ENCODE assay signal across 8 cellular contexts in the genomic region with DNA sequence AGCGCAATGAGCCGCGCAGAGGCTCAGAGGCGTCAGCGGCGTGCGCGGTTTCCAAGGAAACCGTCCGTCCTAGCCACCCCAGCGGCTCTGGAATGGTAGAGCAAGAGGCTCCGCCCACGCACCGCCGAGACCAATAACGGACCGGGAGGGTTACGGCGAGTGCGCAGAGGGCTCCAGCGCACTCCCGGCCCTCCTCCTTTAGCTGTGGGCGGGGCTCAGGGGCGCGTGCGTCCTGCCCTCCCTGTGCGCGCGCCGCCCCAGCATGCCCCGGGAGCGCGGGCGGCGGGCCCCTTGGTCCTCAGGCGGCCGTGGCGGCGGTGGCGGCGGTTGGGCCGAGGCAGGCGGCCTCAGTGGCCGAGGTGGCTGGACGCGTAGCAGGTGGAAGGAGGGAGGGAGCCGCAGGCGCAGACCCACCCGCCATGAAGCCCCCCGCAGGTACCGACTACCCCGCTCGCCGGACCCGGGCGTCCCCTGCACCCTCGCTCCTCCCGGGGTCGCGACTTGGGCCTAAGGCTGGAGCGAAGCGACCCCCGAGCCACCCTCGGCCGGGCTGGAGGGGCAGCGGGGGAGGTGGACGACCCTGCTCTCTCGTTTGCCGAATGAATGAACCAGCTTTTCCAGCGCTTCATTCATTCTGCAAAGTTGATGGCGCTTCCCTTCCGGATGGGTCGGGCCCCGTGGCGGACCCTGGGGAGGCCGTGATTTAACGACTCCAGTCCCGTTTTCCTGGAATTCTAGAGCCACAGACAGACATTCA. TPM values are rescaled to one million over a fixed set of nuclear protein-coding genes. Genes with fewer than 3 reads are reported as not detected.
DNase-seq lines count a peak whose midpoint lies in the region; ATAC-seq and TF ChIP-seq lines count a peak whose summit lies in the region.

TSS of gene THOP1 (plus strand) at position 260 of the 757 bp plus-strand sequence. CDS start at position 420, 160 bp downstream.

- H3K36me3 ChIP-seq in A673 (ENCODE audit: insufficient read depth, low read length, poor library complexity, severe bottlenecking) (peaks cover 10% of the 10 kb centered on the region), WERI-Rb-1 (peaks cover 46% of the 10 kb centered on the region), mammary epithelial cell (ENCODE audit: insufficient read depth, low read length) (no peaks in the 10 kb centered on the region), iPS-20b (ENCODE audit: insufficient read depth, low read depth, low read length) (peaks cover 26% of the 10 kb centered on the region)

- CTCF ChIA-PET in A673 (lab: Charles Lee), result no interaction called here
- CTCF ChIA-PET in mammary epithelial cell (lab: Charles Lee; ENCODE audit: low non-redundant PET), result no interaction called here

- DNase-seq in A673 (ENCODE audit: low spot score), result peak; percentile 100
- peak; percentile 98 for DNase-seq in NCI-H2227 (lab: John Stamatoyannopoulos, UW; ENCODE audit: unreplicated experiment)
- peak; percentile 99 for DNase-seq in WERI-Rb-1
- peak; percentile 99 for DNase-seq in mammary epithelial cell

- H3K4me1 ChIP-seq in A673 (ENCODE audit: insufficient read depth, low read length, poor library complexity, severe bottlenecking) (peaks cover 18% of the 10 kb centered on the region), mammary epithelial cell (ENCODE audit: insufficient read depth, low read length) (peaks cover 14% of the 10 kb centered on the region), iPS-20b (ENCODE audit: insufficient read depth, low read length) (peaks cover 6% of the 10 kb centered on the region; the same call in 1 of the 2 replicates)

- POLR2A ChIA-PET in A673 (lab: Charles Lee; ENCODE audit: low non-redundant PET), result interaction anchor here (0.7 kb wide), 1 partner anchor 53 kb away, joined by 3 read pairs; no protein-coding TSS in a partner anchor

- in situ Hi-C loops in mammary epithelial cell (cut with MboI; ENCODE audit: low sequenced_read_pairs in 2 of 2), result no loop called here

- H3K27ac ChIP-seq in A673 (ENCODE audit: low read depth, low read length, poor library complexity, severe bottlenecking) (peak within 1 kb of the TSS; percentile 84), WERI-Rb-1 (peak within 1 kb of the TSS; percentile 92), mammary epithelial cell (ENCODE audit: insufficient read depth, low read depth, low read length) (peak within 1 kb of the TSS; percentile 70), iPS-20b (ENCODE audit: low read length) (peak within 1 kb of the TSS; percentile 67), skin epidermis (peak within 1 kb of the TSS; percentile 37 to 88 (median 79))

- intact Hi-C loops in A673 (cut with micrococcal nuclease; ENCODE audit: unreplicated experiment) (no loop called here), mammary epithelial cell (cut with micrococcal nuclease) (loop anchor here (1.0 to 10.0 kb wide), 2 partner anchors 34 to 691 kb away; partner anchors contain the start of genes IZUMO4, MOB3A and ZNF554)

- H3K4me3 ChIP-seq in A673 (ENCODE audit: low read depth, low read length, poor library complexity, severe bottlenecking), result peak within 1 kb of the TSS; percentile 97
- H3K4me3 ChIP-seq in WERI-Rb-1 (ENCODE audit: low read depth, low read length), result peak within 1 kb of the TSS; percentile 92
- peak within 1 kb of the TSS; percentile 70 to 99 (median 91) for H3K4me3 ChIP-seq in mammary epithelial cell (replicated peaks in 1 of 3; ENCODE audit: insufficient read depth in 1 of 3, low read depth in 2 of 3, low read length in 3 of 3)
- peak within 1 kb of the TSS; percentile 99 for H3K4me3 ChIP-seq in iPS-20b (ENCODE audit: low read length)
- peak within 1 kb of the TSS; percentile 66 to 95 (median 89) for H3K4me3 ChIP-seq in skin epidermis

- 1% methylated on average over 34 of the region's 78 CpGs for WGBS in mammary epithelial cell (ENCODE audit: low coverage, missing lambda C conversion rate)

- no peak for TF ChIP-seq CTCF in A673 (conservative IDR thresholded peaks at IDR 0.05; ENCODE audit: low read depth, low read length)
- TF ChIP-seq CTCF in WERI-Rb-1 (IDR thresholded peaks at IDR 0.05; ENCODE audit: low read depth, low read length), result no peak
- TF ChIP-seq CTCF in mammary epithelial cell (conservative IDR thresholded peaks at IDR 0.05 in 1 of 2, IDR thresholded peaks at IDR 0.05 in 1 of 2; ENCODE audit: extremely low read depth in 1 of 2, insufficient read depth in 1 of 2, low read depth in 1 of 2, low read length in 2 of 2), result no peak

- peak; percentile 43 for ATAC-seq in GM18870 (IDR thresholded peaks at IDR 0.05; ENCODE audit: unreplicated experiment)
- ATAC-seq in HG03135 (IDR thresholded peaks at IDR 0.05; ENCODE audit: unreplicated experiment), result peak; percentile 54

- dilution Hi-C loops in mammary epithelial cell (cut with HindIII; ENCODE audit: low sequenced_read_pairs), result no loop called here

- no peaks in the 10 kb centered on the region for H3K27me3 ChIP-seq in A673 (replicated peaks; ENCODE audit: insufficient read depth, low read depth, low read length, poor library complexity)
- no peaks in the 10 kb centered on the region for H3K27me3 ChIP-seq in WERI-Rb-1 (ENCODE audit: insufficient read depth, low read depth, severe bottlenecking)
- H3K27me3 ChIP-seq in mammary epithelial cell (ENCODE audit: insufficient read depth, low read length), result no peaks in the 10 kb centered on the region
- H3K27me3 ChIP-seq in iPS-20b (ENCODE audit: insufficient read depth, low read length), result no peaks in the 10 kb centered on the region

- peak within 1 kb of the TSS; percentile 88 for H3K4me2 ChIP-seq in mammary epithelial cell (ENCODE audit: insufficient read depth, low read depth, low read length)

- H3K9ac ChIP-seq in mammary epithelial cell (ENCODE audit: insufficient read depth, low read length), result peak within 1 kb of the TSS; percentile 89
- H3K9ac ChIP-seq in iPS-20b (ENCODE audit: low read depth, low read length), result peak within 1 kb of the TSS; percentile 97

- BruUV-seq in A673 (replicated peaks; lab: Mats Ljungman, UMichigan), result TSS peak; percentile 66
- BruUV-seq in mammary epithelial cell (replicated peaks; lab: Mats Ljungman, UMichigan), result TSS peak; percentile 37

- peak within 1 kb of the TSS; percentile 88 for H2AFZ ChIP-seq in mammary epithelial cell (ENCODE audit: low read depth, low read length)

- H3K79me2 ChIP-seq in mammary epithelial cell (ENCODE audit: insufficient read depth, low read length), result peaks cover 75% of the 10 kb centered on the region

- H4K20me1 ChIP-seq in mammary epithelial cell (ENCODE audit: insufficient read depth, low read length), result no peaks in the 10 kb centered on the region

- H3K9me3 ChIP-seq in A673 (ENCODE audit: low read depth, low read length, poor library complexity, severe bottlenecking), result no peaks in the 10 kb centered on the region
- no peaks in the 10 kb centered on the region for H3K9me3 ChIP-seq in WERI-Rb-1 (ENCODE audit: severe bottlenecking)
- no peaks in the 10 kb centered on the region for H3K9me3 ChIP-seq in mammary epithelial cell (replicated peaks; ENCODE audit: insufficient read depth, low read length)
- no peaks in the 10 kb centered on the region for H3K9me3 ChIP-seq in iPS-20b (ENCODE audit: insufficient read depth, low read depth, low read length)

RNA-seq across cellular contexts. Expression of gene THOP1, which starts in this region (rescaled TPM):
- total RNA-seq in A673 (2021), result 168 and 186 TPM in 2 replicates
- total RNA-seq in mammary epithelial cell, result 10 to 100 TPM; 63.7 to 100.0 TPM
- polyA plus RNA-seq in mammary epithelial cell, result 94.8 TPM
- 130 TPM for polyA minus RNA-seq in mammary epithelial cell

Comparison
In these comparisons a context has a peak if more than half of its experiments do, and no peak if none do; other contexts are left out.
1. Peak in every context shown above with its lines: DNase-seq, ATAC-seq, H3K4me3 ChIP-seq and H3K27ac ChIP-seq.